In genomic region chr6:105402981-105403935, GRCh38 we compare ENCODE assay signal across 1 cellular context.
TF ChIP-seq lines count a peak whose summit lies in the region.

TSS of gene PREP (minus strand) at chr6:105403082. CDS start at chr6:105402891, 191 bp downstream.

TF ChIP-seq in SK-N-SH treated with all-trans-retinoic acid at 6 μM for 48 hours, 23 proteins besides CTCF, POLR2A, EP300 and RAD21 (continued from another document):
- TF ChIP-seq TSHZ2 (CRISPR knock-in tag; IDR thresholded peaks at IDR 0.05) = no peak
- no peak for TF ChIP-seq GLIS3 (CRISPR knock-in tag; IDR thresholded peaks at IDR 0.05)
TF ChIP-seq in SK-N-SH treated with all-trans-retinoic acid at 6 μM for 48 hours: peak in this region for 0.
